In the genomic region with DNA sequence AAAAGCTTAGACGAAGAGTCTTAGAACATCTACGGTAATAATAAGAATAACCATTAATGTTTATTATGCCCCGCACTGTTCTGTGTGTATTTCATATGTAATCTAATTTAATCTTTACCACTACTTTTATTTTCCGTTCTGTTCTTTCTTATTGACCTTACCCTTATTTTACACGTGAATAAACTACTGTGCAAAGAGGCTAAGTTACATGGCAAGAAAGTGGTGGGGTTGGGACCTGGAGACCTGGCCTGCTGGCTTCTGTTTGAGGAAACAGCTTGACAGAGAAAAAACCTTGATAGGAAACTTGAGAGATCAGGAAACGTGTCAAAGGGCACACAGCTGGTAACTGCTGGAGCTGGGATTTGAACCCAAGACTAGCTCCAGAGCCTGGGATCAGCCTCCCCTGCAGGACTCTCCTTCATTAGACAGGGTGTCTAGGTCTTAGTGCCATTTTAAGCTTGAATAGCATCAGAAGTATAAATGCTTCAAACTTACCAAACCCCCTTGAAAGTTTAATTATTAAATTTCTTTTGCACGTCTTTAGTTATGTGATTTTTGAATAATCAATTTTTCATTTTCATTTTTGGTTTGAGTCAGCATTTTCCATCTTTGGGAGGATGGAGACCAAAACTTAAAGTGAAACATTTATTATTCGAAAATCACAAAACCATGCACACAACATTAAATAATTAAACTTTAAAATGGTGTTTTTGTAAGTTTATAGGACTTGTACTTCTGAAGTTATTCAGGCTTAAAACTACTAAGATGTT, we compare ENCODE assay signal across 9 cellular contexts.
DNase-seq lines count a peak whose midpoint lies in the region; ATAC-seq, FAIRE-seq and TF ChIP-seq lines count a peak whose summit lies in the region.
"Had no signal": no experiment of that assay in that cellular context is flagged by ENCODE, and none has a peak within 500 bp of the region (broad histone marks: within the 10 kb centered on the region; RNA-seq: fewer than 3 reads in every experiment).

No MANE protein-coding gene starts in this region.

- ATAC-seq in heart right ventricle (no peak), Right ventricle myocardium inferior (no peak), GM12878 (peak; percentile 5), GM21367 (IDR thresholded peaks at IDR 0.05; ENCODE audit: unreplicated experiment) (no peak)

- no peak for TF ChIP-seq RAD21 in GM12878 (IDR thresholded peaks at IDR 0.05; ENCODE audit: insufficient read depth, low read depth, low read length)

- FAIRE-seq in GM12878 (lab: Jason Lieb, UNC) (no peak), GM19239 (lab: Jason Lieb, UNC) (no peak)

- peak overlapping the region; percentile 36; the same call in 1 of the 2 replicates for H3K9ac ChIP-seq in GM12878 (ENCODE audit: control insufficient read depth, insufficient read depth, low read length)
- no peak overlapping the region for H3K9ac ChIP-seq in mesendoderm (ENCODE audit: low read length)

- H3K18ac ChIP-seq in mesendoderm (ENCODE audit: low read length) = no peak overlapping the region

- no peak for TF ChIP-seq EP300 in GM12878 (IDR thresholded peaks at IDR 0.05; ENCODE audit: borderline replicate concordance in 1 of 2, control insufficient read depth in 1 of 2, low read depth in 2 of 2, low read length in 2 of 2)

- RAD21 ChIA-PET in GM12878 (lab: Charles Lee; ENCODE audit: unreplicated experiment) = interaction anchor here (0.6 to 11.4 kb wide), 16 partner anchors 9 to 409 kb away, joined by 3 to 290 read pairs (median 4); a partner anchor contains a TSS

- H2AFZ ChIP-seq in GM12878 (ENCODE audit: control insufficient read depth, low read depth, low read length) = no peak overlapping the region

- no peak overlapping the region for H2BK5ac ChIP-seq in mesendoderm (ENCODE audit: low read length)

- no peaks in the 10 kb centered on the region for H3K27me3 ChIP-seq in heart right ventricle
- no peaks in the 10 kb centered on the region for H3K27me3 ChIP-seq in GM12878 (replicated peaks in 1 of 2; ENCODE audit: control insufficient read depth in 2 of 2, insufficient read depth in 2 of 2, low read length in 1 of 2)
- no peaks in the 10 kb centered on the region for H3K27me3 ChIP-seq in mesendoderm (ENCODE audit: insufficient read depth, low read length, poor library complexity)

- no peaks in the 10 kb centered on the region for H3K79me2 ChIP-seq in GM12878 (ENCODE audit: control insufficient read depth, insufficient read depth, low read length)
- H3K79me2 ChIP-seq in mesendoderm (ENCODE audit: control insufficient read depth, insufficient read depth, low read length) = peaks cover 13% of the 10 kb centered on the region

- peaks cover 11% of the 10 kb centered on the region for H3K79me1 ChIP-seq in mesendoderm (ENCODE audit: low read length)

- H3K56ac ChIP-seq in mesendoderm (ENCODE audit: low read length) = no peak overlapping the region

- POLR2A ChIA-PET in GM12878 (lab: Charles Lee) = interaction anchor here (1.0 to 2.3 kb wide), 5 partner anchors 9 to 71 kb away, joined by 3 to 7 read pairs (median 6); no protein-coding TSS in a partner anchor

- H4K8ac ChIP-seq in mesendoderm (ENCODE audit: low read depth, low read length) = no peak overlapping the region

- H3K4ac ChIP-seq in mesendoderm (ENCODE audit: low read depth, low read length) = no peak overlapping the region

- no peak overlapping the region for H3K23ac ChIP-seq in mesendoderm (ENCODE audit: low read length)

- no peak for TF ChIP-seq CTCF in heart right ventricle (IDR thresholded peaks at IDR 0.05)
- no peak for TF ChIP-seq CTCF in GM12878 (IDR thresholded peaks at IDR 0.05 in 2 of 3, conservative IDR thresholded peaks at IDR 0.05 in 1 of 3; ENCODE audit: control insufficient read depth in 2 of 3, extremely low read depth in 1 of 3, insufficient read depth in 1 of 3, low read depth in 3 of 3, low read length in 3 of 3)

- no peaks in the 10 kb centered on the region; the same call in 1 of the 2 replicates for H4K20me1 ChIP-seq in GM12878 (ENCODE audit: control insufficient read depth, insufficient read depth)

- intact Hi-C loops in heart right ventricle (cut with DNase I) = loop anchor here in 7 of 10 donors (1.0 to 10.0 kb wide), 6 partner anchors 62 to 371 kb away; a partner anchor contains a TSS
- intact Hi-C loops in Right ventricle myocardium inferior (cut with DNase I) = loop anchor here (5.0 kb wide), 1 partner anchor 321 kb away; no protein-coding TSS in a partner anchor
- intact Hi-C loops in GM12878 (cut with micrococcal nuclease; ENCODE audit: unreplicated experiment) = no loop called here

- TF ChIP-seq POLR2A in GM12878 (IDR thresholded peaks at IDR 0.05; ENCODE audit: low read depth, low read length) = no peak

- H2BK15ac ChIP-seq in mesendoderm (replicated peaks; ENCODE audit: low read depth) = no peak overlapping the region

- H3K4me2 ChIP-seq in GM12878 (ENCODE audit: control insufficient read depth, insufficient read depth) (peak overlapping the region; percentile 82), mesendoderm (ENCODE audit: low read length) (no peak overlapping the region)

- H3K4me1 ChIP-seq in heart right ventricle (peaks cover 39 to 94% (median 87%) of the 10 kb centered on the region in 9 donors), GM12878 (ENCODE audit: control insufficient read depth, insufficient read depth, low read length) (peaks cover 29% of the 10 kb centered on the region), mesendoderm (ENCODE audit: control insufficient read depth, low read depth, low read length) (no peaks in the 10 kb centered on the region), urinary bladder (ENCODE audit: insufficient read depth) (no peaks in the 10 kb centered on the region)
- H3K4me1 ChIP-seq: Caco-2 had no signal

- in situ Hi-C loops in GM12878 (cut with MboI) = no loop called here

- peak overlapping the region; percentile 54 to 98 (median 90) for H3K27ac ChIP-seq in heart right ventricle
- peak overlapping the region; percentile 54 for H3K27ac ChIP-seq in GM12878 (ENCODE audit: control insufficient read depth, insufficient read depth)
- H3K27ac ChIP-seq in mesendoderm (ENCODE audit: low read depth, low read length) = peak overlapping the region; percentile 28
- peak overlapping the region; percentile 28 for H3K27ac ChIP-seq in urinary bladder (ENCODE audit: low read depth)

- no peak overlapping the region for H2BK120ac ChIP-seq in mesendoderm (ENCODE audit: low read depth, low read length)

- H3K9me3 ChIP-seq in heart right ventricle (no peaks in the 10 kb centered on the region), GM12878 (replicated peaks; ENCODE audit: control insufficient read depth, insufficient read depth, low read length) (no peaks in the 10 kb centered on the region)
- H3K9me3 ChIP-seq: Caco-2 had no signal

- SMC1A ChIA-PET in GM12878 (lab: Charles Lee; ENCODE audit: uncharacterized antibody, unreplicated experiment) = interaction anchor here (0.5 to 12.4 kb wide), 14 partner anchors 8 to 1423 kb away, joined by 3 to 270 read pairs (median 6); no protein-coding TSS in a partner anchor

- H4K5ac ChIP-seq in mesendoderm (ENCODE audit: low read length) = no peak overlapping the region

- 69 to 73% methylated on average over 8 of the region's 8 CpGs for whole genome bisulfite sequencing in heart right ventricle, 2 donors
- WGBS in GM12878 (ENCODE audit: insufficient coverage, insufficient replicate concordance, low lambda C conversion rate, missing lambda C conversion rate) = 60% methylated on average over 8 of the region's 8 CpGs
- no CpG with 5 or more reads among the region's 8 CpGs for WGBS in mesendoderm (ENCODE audit: extremely low coverage, insufficient coverage, low lambda C conversion rate)
- 82% methylated on average over 8 of the region's 8 CpGs for WGBS in urinary bladder

- CTCF ChIA-PET in GM12878 (lab: Yijun Ruan, JAX) = interaction anchor here (0.8 to 18.0 kb wide), 23 partner anchors 10 to 318 kb away, joined by 3 to 565 read pairs (median 6); a partner anchor contains a TSS

- H3K36me3 ChIP-seq in heart right ventricle (peaks cover 0 to 54% (median 30%) of the 10 kb centered on the region in 9 donors), GM12878 (ENCODE audit: control insufficient read depth in 2 of 2, insufficient read depth in 2 of 2, low read length in 1 of 2) (peaks cover 12 to 20% of the 10 kb centered on the region in 2 experiments; a peak in 3 of 4 replicates), mesendoderm (ENCODE audit: control insufficient read depth, insufficient read depth, low read length) (peaks cover 1% of the 10 kb centered on the region), urinary bladder (ENCODE audit: insufficient read depth) (peaks cover 3% of the 10 kb centered on the region)

- H3K4me3 ChIP-seq in heart right ventricle (peak overlapping the region in 7 of 10 donors; percentile 70 to 90 (median 81)), GM12878 (peak overlapping the region; percentile 16; the same call in 1 of the 2 replicates), mesendoderm (ENCODE audit: low read length) (no peak overlapping the region), urinary bladder (ENCODE audit: low read depth, low read length) (no peak overlapping the region)

- H2AK5ac ChIP-seq in mesendoderm (ENCODE audit: low read length) = no peak overlapping the region

- BruUV-seq in GM12878 (replicated peaks; lab: Mats Ljungman, UMichigan) = no TSS peak

- DNase-seq in heart right ventricle (no peak), Right ventricle myocardium inferior (ENCODE audit: missing footprints) (no peak), GM12878 (ENCODE audit: low read depth, low spot score) (no peak), mesendoderm (no peak), GM19239 (ENCODE audit: insufficient read length, low spot score) (no peak), NCI-H146 (lab: John Stamatoyannopoulos, UW) (no peak)

TF ChIP-seq in GM12878, 131 proteins besides CTCF, POLR2A, EP300 and RAD21:
- 0 out of 2 replicates have a peak, but pooled peaks have one; percentile 25 for TF ChIP-seq NFIC (IDR thresholded peaks at IDR 0.05; ENCODE audit: low read depth, low read length)
- no peak for TF ChIP-seq NR2C1 (IDR thresholded peaks at IDR 0.05)
- TF ChIP-seq EED (IDR thresholded peaks at IDR 0.05; ENCODE audit: low read depth) = 0 out of 2 replicates have a peak, but pooled peaks have one; percentile 5
- peak; percentile 73 for TF ChIP-seq JUNB (IDR thresholded peaks at IDR 0.05)

Comparison
In these comparisons a context has a peak if more than half of its experiments do, and no peak if none do; other contexts are left out.
1. H3K27ac ChIP-seq: peak in every context shown above with its lines; median percentile 90 in heart right ventricle; 54 in GM12878; 28 in mesendoderm; 28 in urinary bladder.
2. H3K4me3 ChIP-seq: peak in heart right ventricle (7 of 10) and GM12878 (single experiment); none in mesendoderm (single experiment) and urinary bladder (single experiment).